ENCODE assay signal across 30 cellular contexts in the genomic region with DNA sequence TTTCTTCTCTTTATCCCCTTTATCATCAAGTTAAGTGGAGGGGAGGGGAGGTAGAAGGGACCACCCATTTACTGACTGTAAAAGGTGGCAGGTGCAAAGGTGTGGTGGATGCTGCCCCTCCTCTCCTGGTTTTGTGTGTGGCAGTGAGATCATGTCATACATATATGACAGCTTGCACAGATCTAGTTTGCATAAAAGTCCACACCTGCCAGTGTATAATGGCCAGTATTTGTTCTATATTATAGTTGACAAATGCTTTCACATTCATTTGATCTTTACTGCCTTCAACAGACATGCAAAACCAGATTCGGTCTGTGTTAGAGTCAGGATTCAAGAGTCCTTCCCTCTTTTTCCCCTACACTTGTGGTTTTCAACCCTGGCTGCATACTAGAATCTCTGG.
"Had no signal": no experiment of that assay in that cellular context is flagged by ENCODE, and none has a peak within 500 bp of the region (broad histone marks: within the 10 kb centered on the region; RNA-seq: fewer than 3 reads in every experiment).

No MANE protein-coding gene starts in this region.

- H3K36me3 Mint-ChIP-seq: activated naive CD8-positive, alpha-beta T cell treated with anti-CD3 and anti-CD28 coated beads for 36 hours; naive B cell had no signal

- H3K27ac ChIP-seq: adrenal gland, body of pancreas, cardiac muscle cell, coronary artery, dorsolateral prefrontal cortex, gastrocnemius medialis, hepatocyte, neutrophil, right lobe of liver, testis, VCaP had no signal

- H3K27ac Mint-ChIP-seq: activated naive CD4-positive, alpha-beta T cell treated with anti-CD3 and anti-CD28 coated beads for 36 hours; activated naive CD8-positive, alpha-beta T cell treated with anti-CD3 and anti-CD28 coated beads for 36 hours; naive B cell; nephron progenitor cell; progenitor cell of endocrine pancreas had no signal

- H3K4me3 Mint-ChIP-seq: activated naive CD4-positive, alpha-beta T cell treated with anti-CD3 and anti-CD28 coated beads for 36 hours; activated naive CD8-positive, alpha-beta T cell treated with anti-CD3 and anti-CD28 coated beads for 36 hours; naive B cell; nephron progenitor cell had no signal

- ATAC-seq: body of pancreas; gastrocnemius medialis; left ventricle myocardium superior; right lobe of liver; stimulated activated naive CD8-positive, alpha-beta T cell treated with anti-CD3 and anti-CD28 coated beads, Interleukin-15, Interleukin-2, amounts not matched to agents 100 U/mL and 50 U/mL, for 24 hours had no signal

- H3K9me3 ChIP-seq: adrenal gland, body of pancreas, gastrocnemius medialis, neutrophil, right lobe of liver, testis had no signal

- DNase-seq: activated CD4-positive, alpha-beta T cell treated with anti-CD3 and anti-CD28 coated beads for 48 hours; activated CD4-positive, alpha-beta T cell treated with anti-CD3 and anti-CD28 coated beads, Interleukin-2, amount 50 U/mL, for 48 hours; activated CD8-positive, alpha-beta memory T cell treated with anti-CD3 and anti-CD28 coated beads for 24 hours; activated effector memory CD4-positive, alpha-beta T cell treated with anti-CD3 and anti-CD28 coated beads, Interleukin-2, amount 50 U/mL, for 16 hours; activated naive CD4-positive, alpha-beta T cell treated with anti-CD3 and anti-CD28 coated beads for 36 hours; activated naive CD8-positive, alpha-beta T cell treated with anti-CD3 and anti-CD28 coated beads for 36 hours; adrenal gland; aorta; body of pancreas; cerebellar nuclear complex; dorsolateral prefrontal cortex; effector memory CD4-positive, alpha-beta T cell; erythroblast; gastrocnemius medialis; glutamatergic neuron; left ventricle myocardium superior; naive B cell; nephron progenitor cell; right lobe of liver; stimulated activated CD4-positive, alpha-beta T cell treated with anti-CD3 and anti-CD28 coated beads, Interleukin-4, amount 100 ng/mL, for 1 hour; stimulated activated naive CD8-positive, alpha-beta T cell treated with anti-CD3 and anti-CD28 coated beads, Interleukin-15, Interleukin-2, amounts not matched to agents 100 U/mL and 50 U/mL, for 24 hours; T-helper 9 cell; testis; trophoblast cell had no signal

- H3K4me1 Mint-ChIP-seq: activated naive CD8-positive, alpha-beta T cell treated with anti-CD3 and anti-CD28 coated beads for 36 hours had no signal
